Comparison of ENCODE assay signal across 8 cellular contexts in genomic region chr12:109713187-109713984, GRCh38. TPM values are rescaled to one million over a fixed set of nuclear protein-coding genes. Genes with fewer than 3 reads are reported as not detected.
DNase-seq lines count a peak whose midpoint lies in the region; ATAC-seq and TF ChIP-seq lines count a peak whose summit lies in the region.

Gene FAM222A, plus strand, starts transcription at chr12:109713825. Its CDS starts 30,322 bp downstream, at chr12:109744147.

- POLR2A ChIA-PET in SK-N-SH (lab: Yijun Ruan, JAX), result interaction anchor here (0.6 to 8.9 kb wide), 9 partner anchors 39 to 191 kb away, joined by 3 to 82 read pairs (median 9); no protein-coding TSS in a partner anchor

- no peaks in the 10 kb centered on the region for H3K9me3 Mint-ChIP-seq in activated naive CD4-positive, alpha-beta T cell treated with anti-CD3 and anti-CD28 coated beads, Interleukin-2, amount 50 U/mL, for 72 hours

- H4K20me1 ChIP-seq in SK-N-SH (ENCODE audit: insufficient read depth), result peaks cover 8% of the 10 kb centered on the region; the same call in 1 of the 2 replicates

- H3K9me2 ChIP-seq in SK-N-SH, result no peaks in the 10 kb centered on the region

- H3F3A ChIP-seq in SK-N-SH (replicated peaks; ENCODE audit: insufficient read depth), result no peaks in the 10 kb centered on the region

- peak within 1 kb of the TSS; percentile 58; the same call in 1 of the 2 replicates for H3K4me3 ChIP-seq in GM08714 (ENCODE audit: low read length)
- H3K4me3 ChIP-seq in SK-N-SH (ENCODE audit: low read depth in 2 of 2, low read length in 1 of 2), result peak within 1 kb of the TSS; percentile 62 to 70

- no peaks in the 10 kb centered on the region for H3K9me3 ChIP-seq in SK-N-SH

- peak within 1 kb of the TSS; percentile 44; the same call in 1 of the 2 replicates for H3K9ac ChIP-seq in SK-N-SH

- peak within 1 kb of the TSS; percentile 79 for H2AFZ ChIP-seq in SK-N-SH (ENCODE audit: low read depth)

- no peak for TF ChIP-seq EP300 in SK-N-SH (IDR thresholded peaks at IDR 0.05; ENCODE audit: borderline replicate concordance in 1 of 2, low read depth in 1 of 2, low read length in 1 of 2)

- DNase-seq in NCI-H1092 (lab: John Stamatoyannopoulos, UW) (peak; percentile 91), SK-N-SH (peak; percentile 97), glomerular endothelial cell (ENCODE audit: extremely low read depth, low read depth, low spot score) (peak; percentile 57), occipital lobe (lab: John Stamatoyannopoulos, UW) (peak; percentile 98)
- peak; percentile 86 to 93 for DNase-seq in activated naive CD4-positive, alpha-beta T cell treated with anti-CD3 and anti-CD28 coated beads, Interleukin-2, amount 50 U/mL, for 72 hours (ENCODE audit: low spot score in 2 of 2)

- no peaks in the 10 kb centered on the region for H3K36me3 Mint-ChIP-seq in activated naive CD4-positive, alpha-beta T cell treated with anti-CD3 and anti-CD28 coated beads, Interleukin-2, amount 50 U/mL, for 72 hours

- peaks cover 0 to 39% of the 10 kb centered on the region in 2 experiments; a peak in 1 of 4 replicates for H3K4me1 ChIP-seq in SK-N-SH (ENCODE audit: control insufficient read depth in 1 of 2, insufficient read depth in 2 of 2, low read depth in 1 of 2, low read length in 1 of 2)

- no peak within 1 kb of the TSS for H3K27ac Mint-ChIP-seq in activated naive CD4-positive, alpha-beta T cell treated with anti-CD3 and anti-CD28 coated beads, Interleukin-2, amount 50 U/mL, for 72 hours

- no peak for TF ChIP-seq CTCF in SK-N-SH (IDR thresholded peaks at IDR 0.05)

- H3K4me2 ChIP-seq in SK-N-SH, result peak within 1 kb of the TSS; percentile 94

- peak; percentile 88 for ATAC-seq in HG02588 (IDR thresholded peaks at IDR 0.05; ENCODE audit: unreplicated experiment)
- peak; percentile 87 to 95 for ATAC-seq in activated naive CD4-positive, alpha-beta T cell treated with anti-CD3 and anti-CD28 coated beads, Interleukin-2, amount 50 U/mL, for 72 hours

- no peaks in the 10 kb centered on the region for H3K36me3 ChIP-seq in SK-N-SH (replicated peaks in 1 of 2; ENCODE audit: control insufficient read depth in 1 of 2, insufficient read depth in 2 of 2, low read length in 1 of 2)

- no peak for TF ChIP-seq RAD21 in SK-N-SH (IDR thresholded peaks at IDR 0.05; ENCODE audit: low read length)

- peak within 1 kb of the TSS in 1 of 2 experiments; percentile 92; a peak in 2 of 4 replicates for H3K27ac ChIP-seq in SK-N-SH (ENCODE audit: low read depth in 2 of 2, low read length in 1 of 2)
- H3K27ac ChIP-seq in temporal lobe (ENCODE audit: low read depth, low read length), result peak within 1 kb of the TSS; percentile 77

- no peaks in the 10 kb centered on the region; the same call in none of the 2 replicates for H3K27me3 ChIP-seq in SK-N-SH (ENCODE audit: insufficient read depth)

- 6% methylated on average over 14 of the region's 72 CpGs for WGBS in SK-N-SH (ENCODE audit: low lambda C conversion rate)

- CTCF ChIA-PET in SK-N-SH (lab: Yijun Ruan, JAX), result interaction anchor here (0.7 to 7.5 kb wide), 15 partner anchors 10 to 195 kb away, joined by 3 to 175 read pairs (median 6); no protein-coding TSS in a partner anchor

- H3K79me2 ChIP-seq in SK-N-SH (ENCODE audit: insufficient read depth), result no peaks in the 10 kb centered on the region

TF ChIP-seq in SK-N-SH, 30 proteins besides CTCF, POLR2A, EP300 and RAD21 (continues in another document):
- peak; percentile 92 for TF ChIP-seq CHD2 (IDR thresholded peaks at IDR 0.05; ENCODE audit: low read length, partially characterized antibody)
- peak; percentile 59; the same call in 1 of the 2 replicates for TF ChIP-seq YY1 (IDR thresholded peaks at IDR 0.05; ENCODE audit: low read depth)
- TF ChIP-seq MXI1 (IDR thresholded peaks at IDR 0.05; ENCODE audit: low read depth, low read length), result peak; percentile 98
- TF ChIP-seq REST (IDR thresholded peaks at IDR 0.05; ENCODE audit: low read depth, low read length), result no peak
- peak; percentile 88 for TF ChIP-seq ELF1 (IDR thresholded peaks at IDR 0.05)
- no peak for TF ChIP-seq EZH2phosphoT487 (IDR thresholded peaks at IDR 0.05; ENCODE audit: borderline replicate concordance, low read depth)
- TF ChIP-seq SMC3 (IDR thresholded peaks at IDR 0.05; ENCODE audit: low read depth, low read length), result no peak
- no peak for TF ChIP-seq FOXJ3 (CRISPR knock-in tag; IDR thresholded peaks at IDR 0.05)
- peak; percentile 58; the same call in 1 of the 2 replicates for TF ChIP-seq POLR2AphosphoS5 (IDR thresholded peaks at IDR 0.05; ENCODE audit: low read depth, low read length)
- no peak for TF ChIP-seq JUND (IDR thresholded peaks at IDR 0.05)
- TF ChIP-seq NRF1 (IDR thresholded peaks at IDR 0.05; ENCODE audit: low read depth, low read length), result 0 out of 2 replicates have a peak, but pooled peaks have one; percentile 6
- no peak for TF ChIP-seq RCOR1 (IDR thresholded peaks at IDR 0.05; ENCODE audit: low read length)
- TF ChIP-seq TCF12 (IDR thresholded peaks at IDR 0.05), result no peak
- TF ChIP-seq GATA2 (CRISPR knock-in tag; IDR thresholded peaks at IDR 0.05), result no peak
- TF ChIP-seq MAX (IDR thresholded peaks at IDR 0.05; ENCODE audit: low read depth), result peak; percentile 95
- no peak for TF ChIP-seq FOSL2 (IDR thresholded peaks at IDR 0.05; ENCODE audit: borderline replicate concordance, low read depth)
- TF ChIP-seq RFX5 (IDR thresholded peaks at IDR 0.05; ENCODE audit: low read length), result no peak
- no peak for TF ChIP-seq TEAD4 (IDR thresholded peaks at IDR 0.05; ENCODE audit: borderline replicate concordance, insufficient read depth)
- TF ChIP-seq FOXM1 (IDR thresholded peaks at IDR 0.05; ENCODE audit: low read depth), result no peak
- TF ChIP-seq SIN3A (IDR thresholded peaks at IDR 0.05; ENCODE audit: borderline replicate concordance, low read depth, low read length), result peak; percentile 98
- TF ChIP-seq TAF1 (IDR thresholded peaks at IDR 0.05; ENCODE audit: borderline replicate concordance, low read depth, low read length), result peak; percentile 93; the same call in 1 of the 2 replicates
- no peak for TF ChIP-seq RXRA (IDR thresholded peaks at IDR 0.05; ENCODE audit: borderline replicate concordance, low read depth)
- no peak for TF ChIP-seq NFIC (IDR thresholded peaks at IDR 0.05; ENCODE audit: borderline replicate concordance)
- TF ChIP-seq USF1 (IDR thresholded peaks at IDR 0.05; ENCODE audit: borderline replicate concordance, low read depth), result no peak
- no peak for TF ChIP-seq USF2 (IDR thresholded peaks at IDR 0.05; ENCODE audit: borderline replicate concordance, low read depth, low read length)

RNA-seq across cellular contexts. Expression of gene FAM222A, which starts in this region (rescaled TPM):
- 1.6 and 4.2 TPM in 2 replicates for polyA plus RNA-seq in SK-N-SH (2012; rRNA removed)
- polyA plus RNA-seq in SK-N-SH (2012; cell fraction: cytosol; rRNA removed), result 1.7 and 4.1 TPM in 2 replicates
- 1.6 and 3.1 TPM in 2 replicates for polyA plus RNA-seq in SK-N-SH (2012; cell fraction: nucleus; rRNA removed)
- 1 to 10 TPM in 1 of 2 donors, under 1 TPM in 1; 0.18 to 1.2 TPM for total RNA-seq in activated naive CD4-positive, alpha-beta T cell treated with anti-CD3 and anti-CD28 coated beads, Interleukin-2, amount 50 U/mL, for 72 hours
- total RNA-seq in glomerular endothelial cell (0.99 and 1.0 TPM in 2 replicates), occipital lobe (2.5 TPM), temporal lobe (3.2 TPM)
